ENCODE assay signal across 8 cellular contexts in genomic region chr3:195226900-195227447, GRCh38. TPM values are rescaled to one million over a fixed set of nuclear protein-coding genes. Genes with fewer than 3 reads are reported as not detected.
DNase-seq lines count a peak whose midpoint lies in the region; ATAC-seq and TF ChIP-seq lines count a peak whose summit lies in the region.

No MANE protein-coding gene starts in this region.

- CTCF ChIA-PET in activated CD4-positive, alpha-beta T cell treated with anti-CD3 and anti-CD28 coated beads for 36 hours (lab: Charles Lee), result interaction anchor here (0.6 to 1.2 kb wide), 5 partner anchors 260 to 1185 kb away, joined by 3 read pairs; no protein-coding TSS in a partner anchor
- CTCF ChIA-PET in T-cell (lab: Charles Lee), result no interaction called here
- CTCF ChIA-PET in CD4-positive, alpha-beta memory T cell (lab: Charles Lee; ENCODE audit: partially characterized antibody), result interaction anchor here (1.0 to 1.2 kb wide), 2 partner anchors 12 to 544 kb away, joined by 3 to 6 read pairs; no protein-coding TSS in a partner anchor

- POLR2A ChIA-PET in activated CD4-positive, alpha-beta T cell treated with anti-CD3 and anti-CD28 coated beads for 36 hours (lab: Charles Lee), result interaction anchor here (0.6 to 1.2 kb wide), 4 partner anchors 26 to 314 kb away, joined by 3 to 5 read pairs (median 4); no protein-coding TSS in a partner anchor
- POLR2A ChIA-PET in T-cell (lab: Charles Lee), result no interaction called here
- POLR2A ChIA-PET in CD4-positive, alpha-beta memory T cell (lab: Charles Lee; ENCODE audit: partially characterized antibody), result interaction anchor here (1.0 kb wide), 1 partner anchor 93 kb away, joined by 5 read pairs; no protein-coding TSS in a partner anchor

- H3K4me1 ChIP-seq in foreskin keratinocyte, result no peaks in the 10 kb centered on the region
- H3K4me1 ChIP-seq in CD4-positive, alpha-beta memory T cell (ENCODE audit: insufficient read depth, low read length), result no peaks in the 10 kb centered on the region

- no peak overlapping the region for H3K27ac Mint-ChIP-seq in activated CD4-positive, alpha-beta T cell treated with anti-CD3 and anti-CD28 coated beads for 36 hours
- H3K27ac Mint-ChIP-seq in T-cell, result peak overlapping the region in 1 of 2 donors; percentile 18
- H3K27ac Mint-ChIP-seq in stimulated activated memory B cell treated with anti-CD40 and anti-IgM and Interleukin-4, amounts not matched to agents 10 μg/mL and 1 μg/mL and 100 μg/mL, for 72 hours, result peak overlapping the region; percentile 0
- H3K27ac Mint-ChIP-seq in CD4-positive, alpha-beta memory T cell, result peak overlapping the region in 2 of 7 donors; percentile 51 to 85

- peaks cover 15% of the 10 kb centered on the region for H3K4me1 Mint-ChIP-seq in activated CD4-positive, alpha-beta T cell treated with anti-CD3 and anti-CD28 coated beads for 36 hours
- peaks cover 15 to 19% (median 16%) of the 10 kb centered on the region in 3 donors for H3K4me1 Mint-ChIP-seq in T-cell
- peaks cover 14% of the 10 kb centered on the region for H3K4me1 Mint-ChIP-seq in stimulated activated memory B cell treated with anti-CD40 and anti-IgM and Interleukin-4, amounts not matched to agents 10 μg/mL and 1 μg/mL and 100 μg/mL, for 72 hours
- peaks cover 3 to 15% (median 10%) of the 10 kb centered on the region in 4 donors for H3K4me1 Mint-ChIP-seq in CD4-positive, alpha-beta memory T cell

- DNase-seq in activated CD4-positive, alpha-beta T cell treated with anti-CD3 and anti-CD28 coated beads for 36 hours, result peak; percentile 39
- DNase-seq in activated CD4-positive, alpha-beta T cell treated with anti-CD3 and anti-CD28 coated beads for 1 hour, result no peak
- DNase-seq in T-cell (peak in 2 of 34 experiments; percentile 8), foreskin keratinocyte (no peak), NCI-H2081 (lab: John Stamatoyannopoulos, UW) (no peak), hypothalamus (lab: John Stamatoyannopoulos, UW) (no peak)
- DNase-seq in CD4-positive, alpha-beta memory T cell, result no peak

- ATAC-seq in activated CD4-positive, alpha-beta T cell treated with anti-CD3 and anti-CD28 coated beads for 36 hours, result peak; percentile 69
- peak in 3 of 4 experiments; percentile 30 to 42 (median 31) for ATAC-seq in T-cell (replicated peaks in 1 of 4)
- no peak for ATAC-seq in foreskin keratinocyte
- peak; percentile 50 for ATAC-seq in stimulated activated memory B cell treated with anti-CD40 and anti-IgM and Interleukin-4, amounts not matched to agents 10 μg/mL and 1 μg/mL and 100 μg/mL, for 72 hours

- no peaks in the 10 kb centered on the region for H3K9me3 Mint-ChIP-seq in activated CD4-positive, alpha-beta T cell treated with anti-CD3 and anti-CD28 coated beads for 36 hours (ENCODE audit: low read depth)
- peaks cover 0 to 3% (median 0%) of the 10 kb centered on the region in 3 donors for H3K9me3 Mint-ChIP-seq in T-cell
- H3K9me3 Mint-ChIP-seq in stimulated activated memory B cell treated with anti-CD40 and anti-IgM and Interleukin-4, amounts not matched to agents 10 μg/mL and 1 μg/mL and 100 μg/mL, for 72 hours, result no peaks in the 10 kb centered on the region
- peaks cover 0 to 2% (median 0%) of the 10 kb centered on the region in 8 donors for H3K9me3 Mint-ChIP-seq in CD4-positive, alpha-beta memory T cell

- no peak overlapping the region for H3K4me3 ChIP-seq in CD4-positive, alpha-beta memory T cell (ENCODE audit: low read length in 2 of 2)

- peaks cover 8% of the 10 kb centered on the region for H3K36me3 Mint-ChIP-seq in activated CD4-positive, alpha-beta T cell treated with anti-CD3 and anti-CD28 coated beads for 36 hours (ENCODE audit: low read depth)
- H3K36me3 Mint-ChIP-seq in T-cell, result peaks cover 22% of the 10 kb centered on the region
- peaks cover 10% of the 10 kb centered on the region for H3K36me3 Mint-ChIP-seq in stimulated activated memory B cell treated with anti-CD40 and anti-IgM and Interleukin-4, amounts not matched to agents 10 μg/mL and 1 μg/mL and 100 μg/mL, for 72 hours
- peaks cover 7 to 11% of the 10 kb centered on the region in 2 donors for H3K36me3 Mint-ChIP-seq in CD4-positive, alpha-beta memory T cell

- H3K27ac ChIP-seq in foreskin keratinocyte, result no peak overlapping the region
- H3K27ac ChIP-seq in CD4-positive, alpha-beta memory T cell (ENCODE audit: low read depth, low read length), result no peak overlapping the region

- intact Hi-C loops in activated CD4-positive, alpha-beta T cell treated with anti-CD3 and anti-CD28 coated beads for 36 hours (cut with DNase I, micrococcal nuclease), result no loop called here
- intact Hi-C loops in CD4-positive, alpha-beta memory T cell (cut with micrococcal nuclease), result no loop called here

- H3K27me3 Mint-ChIP-seq in activated CD4-positive, alpha-beta T cell treated with anti-CD3 and anti-CD28 coated beads for 36 hours, result no peaks in the 10 kb centered on the region
- no peaks in the 10 kb centered on the region for H3K27me3 Mint-ChIP-seq in T-cell
- no peaks in the 10 kb centered on the region for H3K27me3 Mint-ChIP-seq in stimulated activated memory B cell treated with anti-CD40 and anti-IgM and Interleukin-4, amounts not matched to agents 10 μg/mL and 1 μg/mL and 100 μg/mL, for 72 hours
- no peaks in the 10 kb centered on the region for H3K27me3 Mint-ChIP-seq in CD4-positive, alpha-beta memory T cell

- peak; percentile 32 for TF ChIP-seq CTCF in foreskin keratinocyte (conservative IDR thresholded peaks at IDR 0.05)

- no peaks in the 10 kb centered on the region for H3K36me3 ChIP-seq in CD4-positive, alpha-beta memory T cell (ENCODE audit: insufficient read depth, low read length)

- H3K27me3 ChIP-seq in foreskin keratinocyte, result no peaks in the 10 kb centered on the region
- no peaks in the 10 kb centered on the region for H3K27me3 ChIP-seq in CD4-positive, alpha-beta memory T cell (ENCODE audit: insufficient read depth, low read length)

- H3K9me3 ChIP-seq in CD4-positive, alpha-beta memory T cell (ENCODE audit: control insufficient read depth in 1 of 2, low read length in 2 of 2), result no peaks in the 10 kb centered on the region

- H3K4me3 Mint-ChIP-seq in activated CD4-positive, alpha-beta T cell treated with anti-CD3 and anti-CD28 coated beads for 36 hours, result no peak overlapping the region
- H3K4me3 Mint-ChIP-seq in T-cell, result no peak overlapping the region
- H3K4me3 Mint-ChIP-seq in stimulated activated memory B cell treated with anti-CD40 and anti-IgM and Interleukin-4, amounts not matched to agents 10 μg/mL and 1 μg/mL and 100 μg/mL, for 72 hours, result no peak overlapping the region
- no peak overlapping the region for H3K4me3 Mint-ChIP-seq in CD4-positive, alpha-beta memory T cell

RNA-seq across cellular contexts. Expression of gene XXYLT1, which starts 44.0 kb away (rescaled TPM):
- total RNA-seq in activated CD4-positive, alpha-beta T cell treated with anti-CD3 and anti-CD28 coated beads for 36 hours, result 1 to 10 TPM; 5.4 to 5.7 TPM
- total RNA-seq in T-cell (1 to 10 TPM; 4.6 to 9.1 (median 5.7) TPM), foreskin keratinocyte (7.8 and 10.0 TPM in 2 replicates)
- 5.5 and 7.7 TPM in 2 replicates for polyA plus RNA-seq in foreskin keratinocyte
- total RNA-seq in CD4-positive, alpha-beta memory T cell, result 1 to 10 TPM; 3.9 to 4.4 TPM
- 1 to 10 TPM; 4.2 to 6.3 TPM for polyA plus RNA-seq in CD4-positive, alpha-beta memory T cell

Comparison
In these comparisons a context has a peak if more than half of its experiments do, and no peak if none do; other contexts are left out.
1. CTCF ChIA-PET loops: an anchor here in activated CD4-positive, alpha-beta T cell treated with anti-CD3 and anti-CD28 coated beads for 36 hours (0.6 to 1.2 kb wide) and CD4-positive, alpha-beta memory T cell (1.0 to 1.2 kb wide); none called in T-cell.
2. POLR2A ChIA-PET loops: an anchor here in activated CD4-positive, alpha-beta T cell treated with anti-CD3 and anti-CD28 coated beads for 36 hours (0.6 to 1.2 kb wide) and CD4-positive, alpha-beta memory T cell (1.0 kb wide); none called in T-cell.